1 cellular context compared by ENCODE assay signal in the genomic region with DNA sequence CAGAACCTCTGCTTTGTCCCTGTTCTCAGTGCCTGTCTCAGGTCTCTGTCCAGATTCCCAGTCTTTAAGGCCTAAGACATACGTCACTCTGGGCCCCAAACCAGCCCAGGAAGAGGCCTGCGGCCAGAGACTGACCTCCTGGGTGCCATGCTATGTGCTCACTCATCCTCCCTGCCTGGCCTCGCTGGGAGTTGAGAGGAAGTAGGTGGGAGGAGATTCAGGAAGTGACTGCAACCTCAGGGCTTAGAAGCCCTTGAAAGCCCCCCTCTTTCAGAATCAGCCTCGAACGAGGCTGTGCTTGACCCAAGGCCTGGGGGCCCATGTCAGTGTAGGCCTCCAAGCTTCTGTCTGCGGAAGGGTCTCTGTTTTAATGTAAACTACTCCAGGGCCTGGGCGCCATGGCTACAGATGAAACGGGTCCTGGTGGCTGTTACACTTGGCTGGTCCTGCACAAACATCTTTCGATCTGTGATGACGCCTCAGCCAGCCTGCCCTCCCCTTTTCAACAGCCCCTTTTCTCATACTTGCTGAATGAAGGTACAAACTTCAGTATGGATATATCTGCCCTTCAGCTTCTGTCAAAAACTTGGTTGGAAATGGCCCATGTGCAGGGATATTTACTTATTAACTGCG.
TF ChIP-seq lines count a peak whose summit lies in the region.

No MANE protein-coding gene starts in this region.

TF ChIP-seq in IMR-90, 13 proteins besides CTCF, POLR2A, EP300 and RAD21:
- TF ChIP-seq MAFK (IDR thresholded peaks at IDR 0.05; ENCODE audit: low read depth, low read length): no peak
- no peak for TF ChIP-seq CHD1 (IDR thresholded peaks at IDR 0.05; ENCODE audit: low read depth, low read length)
- no peak for TF ChIP-seq MAZ (IDR thresholded peaks at IDR 0.05; ENCODE audit: borderline replicate concordance, low read depth, low read length)
- no peak for TF ChIP-seq RFX5 (IDR thresholded peaks at IDR 0.05; ENCODE audit: low read depth, low read length)
- TF ChIP-seq BHLHE40 (IDR thresholded peaks at IDR 0.05; ENCODE audit: low read depth, low read length): no peak
- no peak for TF ChIP-seq RCOR1 (IDR thresholded peaks at IDR 0.05; ENCODE audit: insufficient replicate concordance, low read length)
- TF ChIP-seq CEBPB (IDR thresholded peaks at IDR 0.05; ENCODE audit: low read depth, low read length): no peak
- TF ChIP-seq SMC3 (IDR thresholded peaks at IDR 0.05; ENCODE audit: low read depth, low read length): no peak
- TF ChIP-seq MXI1 (IDR thresholded peaks at IDR 0.05; ENCODE audit: borderline replicate concordance, low read depth, low read length): no peak
- TF ChIP-seq, protein P1, sequence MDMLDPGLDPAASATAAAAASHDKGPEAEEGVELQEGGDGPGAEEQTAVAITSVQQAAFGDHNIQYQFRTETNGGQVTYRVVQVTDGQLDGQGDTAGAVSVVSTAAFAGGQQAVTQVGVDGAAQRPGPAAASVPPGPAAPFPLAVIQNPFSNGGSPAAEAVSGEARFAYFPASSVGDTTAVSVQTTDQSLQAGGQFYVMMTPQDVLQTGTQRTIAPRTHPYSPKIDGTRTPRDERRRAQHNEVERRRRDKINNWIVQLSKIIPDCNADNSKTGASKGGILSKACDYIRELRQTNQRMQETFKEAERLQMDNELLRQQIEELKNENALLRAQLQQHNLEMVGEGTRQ (IDR thresholded peaks at IDR 0.05; ENCODE audit: low read depth, low read length): no peak
- TF ChIP-seq NFE2L2 (IDR thresholded peaks at IDR 0.05; ENCODE audit: low read depth, low read length): no peak
- TF ChIP-seq, protein P2, sequence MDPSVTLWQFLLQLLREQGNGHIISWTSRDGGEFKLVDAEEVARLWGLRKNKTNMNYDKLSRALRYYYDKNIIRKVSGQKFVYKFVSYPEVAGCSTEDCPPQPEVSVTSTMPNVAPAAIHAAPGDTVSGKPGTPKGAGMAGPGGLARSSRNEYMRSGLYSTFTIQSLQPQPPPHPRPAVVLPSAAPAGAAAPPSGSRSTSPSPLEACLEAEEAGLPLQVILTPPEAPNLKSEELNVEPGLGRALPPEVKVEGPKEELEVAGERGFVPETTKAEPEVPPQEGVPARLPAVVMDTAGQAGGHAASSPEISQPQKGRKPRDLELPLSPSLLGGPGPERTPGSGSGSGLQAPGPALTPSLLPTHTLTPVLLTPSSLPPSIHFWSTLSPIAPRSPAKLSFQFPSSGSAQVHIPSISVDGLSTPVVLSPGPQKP (IDR thresholded peaks at IDR 0.05; ENCODE audit: borderline replicate concordance, low read depth, low read length): no peak
- no peak for TF ChIP-seq FOS (IDR thresholded peaks at IDR 0.05; ENCODE audit: low read depth, low read length)
